ENCODE assay signal across 27 cellular contexts in the genomic region with DNA sequence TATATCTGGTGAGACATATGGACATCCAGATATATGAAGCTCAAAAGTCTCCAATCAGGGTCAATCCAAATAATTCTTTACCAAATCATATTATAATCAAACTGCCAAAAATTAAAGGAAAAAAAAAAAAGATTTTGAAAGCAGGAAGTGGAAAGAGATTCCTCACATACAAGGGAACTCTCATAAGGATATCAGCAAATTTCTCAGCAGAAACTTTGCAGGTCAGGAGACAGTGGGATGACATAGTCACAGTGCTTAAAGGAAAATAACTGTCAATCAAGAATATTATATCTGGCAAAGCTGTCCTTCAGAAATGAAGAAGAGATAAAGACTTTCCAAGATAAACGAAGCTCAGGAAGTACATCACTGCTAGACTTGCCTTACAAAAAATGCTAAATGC.
"Had no signal": no experiment of that assay in that cellular context is flagged by ENCODE, and none has a peak within 500 bp of the region (broad histone marks: within the 10 kb centered on the region; RNA-seq: fewer than 3 reads in every experiment).

No MANE protein-coding gene starts in this region.

- ATAC-seq: stimulated activated effector memory CD8-positive, alpha-beta T cell treated with anti-CD3 and anti-CD28 coated beads, Interleukin-12 subunit alpha, Interleukin-12 subunit beta, amount 100 ng/mL, for 72 hours; stimulated activated memory B cell treated with anti-CD40 and anti-IgM and Interleukin-4, amounts not matched to agents 10 μg/mL and 1 μg/mL and 100 μg/mL, for 72 hours; stimulated activated naive B cell treated with anti-CD40 and anti-IgM and Interleukin-4, amounts not matched to agents 10 μg/mL and 1 μg/mL and 100 μg/mL, for 72 hours; stimulated activated naive CD8-positive, alpha-beta T cell treated with anti-CD3 and anti-CD28 coated beads, Interleukin-15, amount 100 ng/mL, for 72 hours; stimulated activated naive CD8-positive, alpha-beta T cell treated with anti-CD3 and anti-CD28 coated beads, Interleukin-15, Interleukin-2, amounts not matched to agents 100 U/mL and 50 U/mL, for 24 hours; upper lobe of right lung had no signal

- H3K4me1 ChIP-seq: stomach, suprapubic skin, testis, thyroid gland, tibial artery, tibial nerve, transverse colon, upper lobe of left lung, upper lobe of right lung, uterus, vagina had no signal

- H3K27me3 ChIP-seq: stomach, suprapubic skin, testis, thyroid gland, tibial artery, tibial nerve, transverse colon, upper lobe of left lung, upper lobe of right lung, uterus, vagina had no signal

- H3K36me3 ChIP-seq: stomach, suprapubic skin, thoracic aorta, thyroid gland, tibial artery, tibial nerve, transverse colon, upper lobe of left lung, upper lobe of right lung, uterus, vagina had no signal

- H3K4me3 ChIP-seq: stomach, suprapubic skin, testis, thoracic aorta, thyroid gland, tibial artery, tibial nerve, transverse colon, upper lobe of left lung, upper lobe of right lung, uterus, vagina had no signal

- DNase-seq: stimulated activated CD4-positive, alpha-beta T cell treated with anti-CD3 and anti-CD28 coated beads, Interleukin-2, amount 100 ng/mL, for 48 hours; stimulated activated CD4-positive, alpha-beta T cell treated with anti-CD3 and anti-CD28 coated beads, Interleukin-4, amount 100 ng/mL, for 1 hour; stimulated activated CD4-positive, alpha-beta T cell treated with anti-CD3 and anti-CD28 coated beads, Interleukin-4, amount 100 ng/mL, for 24 hours; stimulated activated CD4-positive, alpha-beta T cell treated with anti-CD3 and anti-CD28 coated beads, Interleukin-4, amount 100 ng/mL, for 4 hours; stimulated activated CD8-positive, alpha-beta memory T cell treated with anti-CD3 and anti-CD28 coated beads, Interleukin-4, amount 100 ng/mL, for 48 hours; stimulated activated naive B cell treated with anti-CD40 and anti-IgM and Interleukin-4, amounts not matched to agents 10 μg/mL and 1 μg/mL and 100 μg/mL, for 72 hours; stimulated activated naive CD4-positive, alpha-beta T cell; stimulated activated naive CD4-positive, alpha-beta T cell treated with Interleukin-2 at 50 U/mL for 16 hours; stimulated activated naive CD8-positive, alpha-beta T cell treated with anti-CD3 and anti-CD28 coated beads, Interleukin-15, amount 100 ng/mL, for 72 hours; stimulated activated naive CD8-positive, alpha-beta T cell treated with anti-CD3 and anti-CD28 coated beads, Interleukin-15, Interleukin-2, amounts not matched to agents 100 U/mL and 50 U/mL, for 24 hours; stomach; substantia nigra; testis; thyroid gland; tibial artery; transverse colon; trophoblast cell; upper lobe of right lung; uterus had no signal

- FAIRE-seq: urothelium cell line had no signal

- H3K27ac ChIP-seq: stomach, suprapubic skin, testis, thoracic aorta, thyroid gland, tibial artery, tibial nerve, transverse colon, upper lobe of left lung, upper lobe of right lung, uterus, vagina had no signal

- H3K9me3 ChIP-seq: testis, thyroid gland, vagina had no signal
